1 cellular context compared by ENCODE assay signal in genomic region chr15:23504003-23504402, GRCh38.
TF ChIP-seq lines count a peak whose summit lies in the region.

No MANE protein-coding gene starts in this region.

TF ChIP-seq in H1, 55 proteins besides CTCF, POLR2A, EP300 and RAD21 (continued from another document):
- TF ChIP-seq TAF1 (IDR thresholded peaks at IDR 0.05; ENCODE audit: low read depth, low read length): no peak
